Comparison of ENCODE assay signal across 12 cellular contexts in genomic region chr1:40386796-40387195, GRCh38. TPM values are rescaled to one million over a fixed set of nuclear protein-coding genes. Genes with fewer than 3 reads are reported as not detected.
DNase-seq lines count a peak whose midpoint lies in the region; ATAC-seq and TF ChIP-seq lines count a peak whose summit lies in the region.
"Had no signal": no experiment of that assay in that cellular context is flagged by ENCODE, and none has a peak within 500 bp of the region (broad histone marks: within the 10 kb centered on the region; RNA-seq: fewer than 3 reads in every experiment).

No MANE protein-coding gene starts in this region.

- H3K9ac ChIP-seq in duodenal mucosa (ENCODE audit: low read depth in 1 of 2, low read length in 2 of 2), result peak overlapping the region in 1 of 2 donors; percentile 79

- no peak for TF ChIP-seq CTCF in NB4 (IDR thresholded peaks at IDR 0.05; ENCODE audit: low read depth, low read length)
- TF ChIP-seq CTCF in sigmoid colon (IDR thresholded peaks at IDR 0.05), result no peak

- no peak for TF ChIP-seq POLR2A in NB4 (IDR thresholded peaks at IDR 0.05; ENCODE audit: extremely low read depth, insufficient read length)
- TF ChIP-seq POLR2A in sigmoid colon (IDR thresholded peaks at IDR 0.05), result no peak

- no peaks in the 10 kb centered on the region for H3K27me3 ChIP-seq in CD4-positive, alpha-beta memory T cell (ENCODE audit: insufficient read depth, low read length)
- H3K27me3 ChIP-seq in duodenal mucosa (ENCODE audit: control insufficient read depth in 1 of 2, insufficient read depth in 2 of 2, low read length in 2 of 2) (no peaks in the 10 kb centered on the region), sigmoid colon (no peaks in the 10 kb centered on the region)

- ATAC-seq in GM19023 (IDR thresholded peaks at IDR 0.05; ENCODE audit: unreplicated experiment), result no peak

- H3K4me3 ChIP-seq in CD4-positive, alpha-beta memory T cell (ENCODE audit: low read length in 2 of 2), result peak overlapping the region; percentile 43 to 67
- H3K4me3 ChIP-seq in NB4 (ENCODE audit: low read depth, low read length), result peak overlapping the region; percentile 50
- H3K4me3 ChIP-seq in duodenal mucosa (ENCODE audit: low read depth in 1 of 2, low read length in 2 of 2), result no peak overlapping the region
- no peak overlapping the region for H3K4me3 ChIP-seq in sigmoid colon

- peaks cover 29 to 50% of the 10 kb centered on the region in 2 donors for H3K36me3 Mint-ChIP-seq in CD4-positive, alpha-beta memory T cell

- CTCF ChIA-PET in CD4-positive, alpha-beta memory T cell (lab: Charles Lee; ENCODE audit: partially characterized antibody), result interaction anchor here (0.7 to 6.6 kb wide), 10 partner anchors 7 to 234 kb away, joined by 3 to 56 read pairs (median 12); partner anchors contain the start of gene SMAP2

- H3K27me3 Mint-ChIP-seq in CD4-positive, alpha-beta memory T cell, result no peaks in the 10 kb centered on the region

- 60 to 74% methylated on average over 9 of the region's 9 CpGs for WGBS in sigmoid colon, 2 donors

- intact Hi-C loops in CD4-positive, alpha-beta memory T cell (cut with micrococcal nuclease), result loop anchor here (1.0 to 5.0 kb wide), 3 partner anchors 9 to 66 kb away; partner anchors contain the start of gene ZFP69B
- intact Hi-C loops in sigmoid colon (cut with DNase I), result no loop called here

- no peaks in the 10 kb centered on the region for H3K36me3 ChIP-seq in CD4-positive, alpha-beta memory T cell (ENCODE audit: insufficient read depth, low read length)
- H3K36me3 ChIP-seq in duodenal mucosa (ENCODE audit: control insufficient read depth in 1 of 2, insufficient read depth in 2 of 2, low read length in 2 of 2) (no peaks in the 10 kb centered on the region), sigmoid colon (no peaks in the 10 kb centered on the region)

- H3K4me3 Mint-ChIP-seq in CD4-positive, alpha-beta memory T cell, result peak overlapping the region; percentile 62 to 94 (median 82)
- H3K4me3 Mint-ChIP-seq: mesothelial cell of epicardium had no signal

- H3K27ac Mint-ChIP-seq in CD4-positive, alpha-beta memory T cell, result peak overlapping the region; percentile 95 to 100 (median 99)

- no peaks in the 10 kb centered on the region for H3K9me3 Mint-ChIP-seq in CD4-positive, alpha-beta memory T cell
- H3K9me3 Mint-ChIP-seq: mesothelial cell of epicardium had no signal

- no peak for DNase-seq in CD4-positive, alpha-beta memory T cell
- DNase-seq in NB4 (ENCODE audit: low read depth) (no peak), sigmoid colon (no peak), GDM1 (lab: John Stamatoyannopoulos, UW) (no peak), NOMO-1 (lab: John Stamatoyannopoulos, UW; ENCODE audit: unreplicated experiment in 2 of 2) (no peak), NCI-H2029 (lab: John Stamatoyannopoulos, UW) (no peak)
- DNase-seq: activated CD4-positive, CD25-positive, alpha-beta regulatory T cell; DMS153; stimulated activated CD4-positive, alpha-beta T cell treated with anti-CD3 and anti-CD28 coated beads, Interleukin-2, amount 100 ng/mL, for 24 hours had no signal

- peaks cover 97% of the 10 kb centered on the region for H3K4me1 ChIP-seq in CD4-positive, alpha-beta memory T cell (ENCODE audit: insufficient read depth, low read length)
- H3K4me1 ChIP-seq in duodenal mucosa (ENCODE audit: control insufficient read depth in 1 of 2, insufficient read depth in 2 of 2, low read length in 2 of 2) (peaks cover 60 to 64% of the 10 kb centered on the region in 2 donors), sigmoid colon (peaks cover 0 to 40% (median 23%) of the 10 kb centered on the region in 4 donors)

- POLR2A ChIA-PET in CD4-positive, alpha-beta memory T cell (lab: Charles Lee; ENCODE audit: partially characterized antibody), result interaction anchor here (0.6 to 13.2 kb wide), 10 partner anchors 6 to 346 kb away, joined by 3 to 287 read pairs (median 14); partner anchors contain the start of genes CAP1, RLF and SMAP2

- no peak for TF ChIP-seq EP300 in sigmoid colon (IDR thresholded peaks at IDR 0.05)

- peaks cover 75 to 95% (median 85%) of the 10 kb centered on the region in 4 donors for H3K4me1 Mint-ChIP-seq in CD4-positive, alpha-beta memory T cell

- peak overlapping the region; percentile 99 for H3K27ac ChIP-seq in CD4-positive, alpha-beta memory T cell (ENCODE audit: low read depth, low read length)
- H3K27ac ChIP-seq in duodenal mucosa (ENCODE audit: low read depth, low read length), result peak overlapping the region; percentile 84
- H3K27ac ChIP-seq in sigmoid colon, result peak overlapping the region; percentile 49 to 74 (median 62)

- no peaks in the 10 kb centered on the region for H3K9me3 ChIP-seq in CD4-positive, alpha-beta memory T cell (ENCODE audit: control insufficient read depth in 1 of 2, low read length in 2 of 2)
- H3K9me3 ChIP-seq in duodenal mucosa (ENCODE audit: control insufficient read depth in 1 of 2, low read length in 2 of 2), result no peaks in the 10 kb centered on the region
- H3K9me3 ChIP-seq in sigmoid colon, result no peaks in the 10 kb centered on the region

RNA-seq across cellular contexts. Expression of gene SMAP2, which starts 13.3 kb away (rescaled TPM):
- total RNA-seq in CD4-positive, alpha-beta memory T cell, result 100 to 1,000 TPM; 123 TPM
- polyA plus RNA-seq in CD4-positive, alpha-beta memory T cell, result 100 to 1,000 TPM; 258 to 358 TPM
- total RNA-seq in sigmoid colon, result 10 to 100 TPM; 20.5 to 28.5 (median 25.5) TPM
- polyA plus RNA-seq in sigmoid colon, result 100 to 1,000 TPM in 1 of 3 donors, 10 to 100 TPM in 2; 22.8 to 113 (median 24.3) TPM

Comparison
In these comparisons a context has a peak if more than half of its experiments do, and no peak if none do; other contexts are left out.
1. H3K4me3 ChIP-seq: peak in CD4-positive, alpha-beta memory T cell (2 of 2) and NB4 (single experiment); none in duodenal mucosa (0 of 2) and sigmoid colon (0 of 4).
2. RNA of gene SMAP2, which starts 13.3 kb away (total RNA-seq): 123 TPM in CD4-positive, alpha-beta memory T cell; 20.5 to 28.5 TPM in sigmoid colon; every median in the first group is over 4 times any median in the second.
3. Peak in every context shown above with its lines, with median percentiles within 50 percentile points of each other: H3K27ac ChIP-seq.